20 cellular contexts compared by ENCODE assay signal in genomic region chr20:31681769-31682168, GRCh38. TPM values are rescaled to one million over a fixed set of nuclear protein-coding genes. Genes with fewer than 3 reads are reported as not detected.
DNase-seq lines count a peak whose midpoint lies in the region; ATAC-seq and TF ChIP-seq lines count a peak whose summit lies in the region.
"Had no signal": no experiment of that assay in that cellular context is flagged by ENCODE, and none has a peak within 500 bp of the region (broad histone marks: within the 10 kb centered on the region; RNA-seq: fewer than 3 reads in every experiment).

No MANE protein-coding gene starts in this region.

- ATAC-seq in activated CD4-positive, alpha-beta T cell treated with anti-CD3 and anti-CD28 coated beads for 36 hours = no peak
- no peak for ATAC-seq in activated T-helper 17 cell treated with anti-CD3 and anti-CD28 coated beads, Interleukin-2, amount 50 U/mL, for 72 hours (replicated peaks)
- ATAC-seq in naive thymus-derived CD8-positive, alpha-beta T cell = no peak
- ATAC-seq: stimulated activated naive CD8-positive, alpha-beta T cell treated with anti-CD3 and anti-CD28 coated beads, Interleukin-15, Interleukin-2, amounts not matched to agents 100 U/mL and 50 U/mL, for 24 hours had no signal

- no TSS peak for BruUV-seq in Calu3 (replicated peaks; lab: Mats Ljungman, UMichigan)

- peaks cover 84% of the 10 kb centered on the region for H3K4me1 Mint-ChIP-seq in activated CD4-positive, alpha-beta T cell treated with anti-CD3 and anti-CD28 coated beads for 36 hours
- H3K4me1 Mint-ChIP-seq in Calu3 (ENCODE audit: low read depth, unreplicated experiment) = peaks cover 93% of the 10 kb centered on the region
- H3K4me1 Mint-ChIP-seq in activated T-helper 17 cell treated with anti-CD3 and anti-CD28 coated beads, Interleukin-2, amount 50 U/mL, for 72 hours = peaks cover 74% of the 10 kb centered on the region
- H3K4me1 Mint-ChIP-seq in naive thymus-derived CD8-positive, alpha-beta T cell = peaks cover 53 to 94% (median 88%) of the 10 kb centered on the region in 4 donors
- peaks cover 44% of the 10 kb centered on the region for H3K4me1 Mint-ChIP-seq in endothelial cell (ENCODE audit: unreplicated experiment)

- POLR2A ChIA-PET in activated CD4-positive, alpha-beta T cell treated with anti-CD3 and anti-CD28 coated beads for 36 hours (lab: Charles Lee) = no interaction called here
- POLR2A ChIA-PET in naive thymus-derived CD8-positive, alpha-beta T cell (lab: Charles Lee) = interaction anchor here (2.7 kb wide), 1 partner anchor 41 kb away, joined by 8 read pairs; the partner anchor contains the start of gene BCL2L1

- peak overlapping the region; percentile 74 for H3K27ac Mint-ChIP-seq in activated CD4-positive, alpha-beta T cell treated with anti-CD3 and anti-CD28 coated beads for 36 hours
- H3K27ac Mint-ChIP-seq in Calu3 (ENCODE audit: unreplicated experiment) = peak overlapping the region; percentile 56
- peak overlapping the region; percentile 88 for H3K27ac Mint-ChIP-seq in activated T-helper 17 cell treated with anti-CD3 and anti-CD28 coated beads, Interleukin-2, amount 50 U/mL, for 72 hours
- peak overlapping the region; percentile 31 to 99 (median 70) for H3K27ac Mint-ChIP-seq in naive thymus-derived CD8-positive, alpha-beta T cell
- H3K27ac Mint-ChIP-seq in endothelial cell (ENCODE audit: unreplicated experiment) = no peak overlapping the region
- H3K27ac Mint-ChIP-seq: nephron had no signal

- no peak for TF ChIP-seq CTCF in Calu3 (IDR thresholded peaks at IDR 0.05; ENCODE audit: unreplicated experiment)
- TF ChIP-seq CTCF in endothelial cell (IDR thresholded peaks at IDR 0.05; ENCODE audit: unreplicated experiment) = no peak
- no peak for TF ChIP-seq CTCF in prostate gland (IDR thresholded peaks at IDR 0.05)

- CTCF ChIA-PET in activated CD4-positive, alpha-beta T cell treated with anti-CD3 and anti-CD28 coated beads for 36 hours (lab: Charles Lee) = no interaction called here
- CTCF ChIA-PET in Calu3 (lab: Charles Lee) = interaction anchor here (1.4 to 3.5 kb wide), 2 partner anchors 12 to 42 kb away, joined by 3 to 13 read pairs; partner anchors contain the start of gene BCL2L1

- no peaks in the 10 kb centered on the region for H3K36me3 ChIP-seq in prostate gland

- peaks cover 66% of the 10 kb centered on the region for H3K36me3 Mint-ChIP-seq in activated CD4-positive, alpha-beta T cell treated with anti-CD3 and anti-CD28 coated beads for 36 hours (ENCODE audit: low read depth)
- H3K36me3 Mint-ChIP-seq in Calu3 (ENCODE audit: insufficient read depth, unreplicated experiment) (peaks cover 99% of the 10 kb centered on the region), endothelial cell (ENCODE audit: low read depth, unreplicated experiment) (peaks cover 24% of the 10 kb centered on the region)
- H3K36me3 Mint-ChIP-seq in activated T-helper 17 cell treated with anti-CD3 and anti-CD28 coated beads, Interleukin-2, amount 50 U/mL, for 72 hours (ENCODE audit: low read depth) = peaks cover 100% of the 10 kb centered on the region
- peaks cover 0 to 51% (median 19%) of the 10 kb centered on the region in 3 donors for H3K36me3 Mint-ChIP-seq in naive thymus-derived CD8-positive, alpha-beta T cell

- no peak overlapping the region for H3K4me3 Mint-ChIP-seq in activated CD4-positive, alpha-beta T cell treated with anti-CD3 and anti-CD28 coated beads for 36 hours
- no peak overlapping the region for H3K4me3 Mint-ChIP-seq in Calu3 (ENCODE audit: low read depth, unreplicated experiment)
- peak overlapping the region; percentile 88 for H3K4me3 Mint-ChIP-seq in activated T-helper 17 cell treated with anti-CD3 and anti-CD28 coated beads, Interleukin-2, amount 50 U/mL, for 72 hours
- H3K4me3 Mint-ChIP-seq in naive thymus-derived CD8-positive, alpha-beta T cell = peak overlapping the region in 1 of 10 donors; percentile 37
- no peak overlapping the region for H3K4me3 Mint-ChIP-seq in endothelial cell (ENCODE audit: unreplicated experiment)
- H3K4me3 Mint-ChIP-seq: nephron had no signal

- no peak for TF ChIP-seq POLR2A in prostate gland (IDR thresholded peaks at IDR 0.05)

- 94% methylated on average over 3 of the region's 3 CpGs for WGBS in prostate gland

- no peaks in the 10 kb centered on the region for H3K9me3 Mint-ChIP-seq in activated CD4-positive, alpha-beta T cell treated with anti-CD3 and anti-CD28 coated beads for 36 hours (ENCODE audit: low read depth)
- no peaks in the 10 kb centered on the region for H3K9me3 Mint-ChIP-seq in Calu3 (ENCODE audit: low read depth, unreplicated experiment)
- H3K9me3 Mint-ChIP-seq in activated T-helper 17 cell treated with anti-CD3 and anti-CD28 coated beads, Interleukin-2, amount 50 U/mL, for 72 hours = no peaks in the 10 kb centered on the region
- H3K9me3 Mint-ChIP-seq in naive thymus-derived CD8-positive, alpha-beta T cell = no peaks in the 10 kb centered on the region
- no peaks in the 10 kb centered on the region for H3K9me3 Mint-ChIP-seq in endothelial cell (ENCODE audit: unreplicated experiment)
- H3K9me3 Mint-ChIP-seq: nephron had no signal

- H3K27me3 Mint-ChIP-seq in activated CD4-positive, alpha-beta T cell treated with anti-CD3 and anti-CD28 coated beads for 36 hours = no peaks in the 10 kb centered on the region
- H3K27me3 Mint-ChIP-seq in Calu3 (ENCODE audit: unreplicated experiment) (no peaks in the 10 kb centered on the region), endothelial cell (ENCODE audit: unreplicated experiment) (peaks cover 1% of the 10 kb centered on the region)
- H3K27me3 Mint-ChIP-seq in activated T-helper 17 cell treated with anti-CD3 and anti-CD28 coated beads, Interleukin-2, amount 50 U/mL, for 72 hours = no peaks in the 10 kb centered on the region
- no peaks in the 10 kb centered on the region for H3K27me3 Mint-ChIP-seq in naive thymus-derived CD8-positive, alpha-beta T cell

- no peak for DNase-seq in activated CD4-positive, alpha-beta T cell treated with anti-CD3 and anti-CD28 coated beads for 36 hours
- no peak for DNase-seq in activated CD4-positive, alpha-beta T cell treated with anti-CD3 and anti-CD28 coated beads for 1 hour
- DNase-seq in Calu3 (no peak), endothelial cell (ENCODE audit: low spot score) (no peak), prostate gland (ENCODE audit: low spot score) (no peak)
- DNase-seq in naive thymus-derived CD8-positive, alpha-beta T cell = no peak
- no peak for DNase-seq in NK-92 treated with Interleukin-12 subunit alpha and Interleukin-12 subunit beta, amount 100 ng/mL, for 24 hours (lab: John Stamatoyannopoulos, UW)
- DNase-seq: 8988T; activated CD4-positive, alpha-beta T cell treated with anti-CD3 and anti-CD28 coated beads, Interleukin-2, amount 50 U/mL, for 1 hour; activated naive CD4-positive, alpha-beta T cell treated with Interleukin-2 at 50 U/mL for 16 hours; hypothalamus; NCI-H1105 treated with DMSO at 0.1 percent for 48 hours; NCI-H524; sigmoid colon; stimulated activated naive CD8-positive, alpha-beta T cell treated with anti-CD3 and anti-CD28 coated beads, Interleukin-15, Interleukin-2, amounts not matched to agents 100 U/mL and 50 U/mL, for 24 hours; T-helper 2 cell had no signal

- H3K27me3 ChIP-seq in prostate gland (replicated peaks; ENCODE audit: insufficient read depth) = no peaks in the 10 kb centered on the region
- H3K27me3 ChIP-seq: esophagus muscularis mucosa, sigmoid colon had no signal

- no peaks in the 10 kb centered on the region for H3K9me3 ChIP-seq in prostate gland
- H3K9me3 ChIP-seq: esophagus muscularis mucosa, sigmoid colon had no signal

- intact Hi-C loops in activated CD4-positive, alpha-beta T cell treated with anti-CD3 and anti-CD28 coated beads for 36 hours (cut with DNase I, micrococcal nuclease) = no loop called here
- intact Hi-C loops in Calu3 (cut with micrococcal nuclease; ENCODE audit: unreplicated experiment) (no loop called here), prostate gland (cut with DNase I) (no loop called here)

- peak overlapping the region in 1 of 2 donors; percentile 78 for H3K27ac ChIP-seq in prostate gland
- H3K27ac ChIP-seq: esophagus muscularis mucosa, sigmoid colon had no signal

- H3K4me3 ChIP-seq in prostate gland = no peak overlapping the region
- H3K4me3 ChIP-seq: esophagus muscularis mucosa, sigmoid colon had no signal

- peaks cover 21% of the 10 kb centered on the region for H3K4me1 ChIP-seq in prostate gland (replicated peaks)
- H3K4me1 ChIP-seq: sigmoid colon had no signal

RNA-seq across cellular contexts. Expression of gene BCL2L1, which starts 40.9 kb away (rescaled TPM):
- 100 to 1,000 TPM; 107 to 121 TPM for total RNA-seq in activated CD4-positive, alpha-beta T cell treated with anti-CD3 and anti-CD28 coated beads for 36 hours
- total RNA-seq in Calu3 (2022) (290 and 321 TPM in 2 replicates), endothelial cell (ENCODE audit: unreplicated experiment) (52.9 TPM), prostate gland (100 to 1,000 TPM; 127 to 155 TPM)
- 100 to 1,000 TPM in 1 of 2 donors, 10 to 100 TPM in 1; 86.7 to 134 TPM for total RNA-seq in activated T-helper 17 cell treated with anti-CD3 and anti-CD28 coated beads, Interleukin-2, amount 50 U/mL, for 72 hours
- 10 to 100 TPM; 14.8 to 17.7 TPM for total RNA-seq in naive thymus-derived CD8-positive, alpha-beta T cell
- polyA plus RNA-seq in naive thymus-derived CD8-positive, alpha-beta T cell = 10 to 100 TPM in 1 of 3 donors, 1 to 10 TPM in 2; 8.0 to 15.4 (median 8.2) TPM

RNA-seq across cellular contexts. Expression of gene COX4I2, which starts 44.1 kb away (rescaled TPM):
- not detected for total RNA-seq in activated CD4-positive, alpha-beta T cell treated with anti-CD3 and anti-CD28 coated beads for 36 hours
- total RNA-seq in Calu3 (2022) = not detected in 2 replicates
- not detected for total RNA-seq in activated T-helper 17 cell treated with anti-CD3 and anti-CD28 coated beads, Interleukin-2, amount 50 U/mL, for 72 hours
- not detected for total RNA-seq in naive thymus-derived CD8-positive, alpha-beta T cell
- not detected for polyA plus RNA-seq in naive thymus-derived CD8-positive, alpha-beta T cell
- total RNA-seq in endothelial cell (ENCODE audit: unreplicated experiment) = not detected
- 1 to 10 TPM in 1 of 2 donors, under 1 TPM in 1; 0.41 to 3.6 TPM for total RNA-seq in prostate gland
- total RNA-seq: RPMI7951 had no signal

RNA-seq across cellular contexts. Expression of gene TPX2, which starts 57.3 kb away (rescaled TPM):
- total RNA-seq in activated CD4-positive, alpha-beta T cell treated with anti-CD3 and anti-CD28 coated beads for 36 hours = 100 to 1,000 TPM; 137 to 179 TPM
- total RNA-seq in Calu3 (2022) (157 and 179 TPM in 2 replicates), endothelial cell (ENCODE audit: unreplicated experiment) (27.2 TPM), prostate gland (10 to 100 TPM in 1 of 2 donors, 1 to 10 TPM in 1; 1.4 to 23.2 TPM)
- total RNA-seq in activated T-helper 17 cell treated with anti-CD3 and anti-CD28 coated beads, Interleukin-2, amount 50 U/mL, for 72 hours = 100 to 1,000 TPM; 122 to 142 TPM
- total RNA-seq in naive thymus-derived CD8-positive, alpha-beta T cell = under 1 TPM; 0.16 to 0.22 TPM
- under 1 TPM in 2 of 3 donors, not detected in 1; 0.30 to 0.50 TPM for polyA plus RNA-seq in naive thymus-derived CD8-positive, alpha-beta T cell
